ENCODE assay signal across 1 cellular context in genomic region chr1:28926629-28927441, GRCh38.
A peak's percentile ranks its signal among the peaks of the same experiment; 100 is the strongest.
TF ChIP-seq lines count a peak whose summit lies in the region.

No MANE protein-coding gene starts in this region.

TF ChIP-seq in K562, 482 proteins besides CTCF, POLR2A, EP300 and RAD21 (continued from another document and continues in another):
- peak; percentile 96 for TF ChIP-seq CHAMP1 (IDR thresholded peaks at IDR 0.05)
- peak; percentile 90 for TF ChIP-seq RAD51 (IDR thresholded peaks at IDR 0.05; ENCODE audit: borderline replicate concordance, low read depth)
- TF ChIP-seq ATF6 (CRISPR knock-in tag; IDR thresholded peaks at IDR 0.05) = no peak
- TF ChIP-seq DACH1 (IDR thresholded peaks at IDR 0.05; ENCODE audit: partially characterized antibody) = peak; percentile 20
- TF ChIP-seq ZNF140 (CRISPR knock-in tag; IDR thresholded peaks at IDR 0.05) = no peak
- TF ChIP-seq RBBP5 (IDR thresholded peaks at IDR 0.05; ENCODE audit: borderline replicate concordance, insufficient read depth, low read length, poor library complexity, severe bottlenecking) = peak; percentile 36
- TF ChIP-seq, protein P1, sequence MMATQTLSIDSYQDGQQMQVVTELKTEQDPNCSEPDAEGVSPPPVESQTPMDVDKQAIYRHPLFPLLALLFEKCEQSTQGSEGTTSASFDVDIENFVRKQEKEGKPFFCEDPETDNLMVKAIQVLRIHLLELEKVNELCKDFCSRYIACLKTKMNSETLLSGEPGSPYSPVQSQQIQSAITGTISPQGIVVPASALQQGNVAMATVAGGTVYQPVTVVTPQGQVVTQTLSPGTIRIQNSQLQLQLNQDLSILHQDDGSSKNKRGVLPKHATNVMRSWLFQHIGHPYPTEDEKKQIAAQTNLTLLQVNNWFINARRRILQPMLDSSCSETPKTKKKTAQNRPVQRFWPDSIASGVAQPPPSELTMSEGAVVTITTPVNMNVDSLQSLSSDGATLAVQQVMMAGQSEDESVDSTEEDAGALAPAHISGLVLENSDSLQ (IDR thresholded peaks at IDR 0.05) = peak; percentile 79
- 0 out of 2 replicates have a peak, but pooled peaks have one; percentile 28 for TF ChIP-seq TEAD2 (tag; IDR thresholded peaks at IDR 0.05)
- peak; percentile 99 for TF ChIP-seq ARID1B (IDR thresholded peaks at IDR 0.05)
- no peak for TF ChIP-seq GTF2E2 (tag; IDR thresholded peaks at IDR 0.05)
- TF ChIP-seq SRF (CRISPR knock-in tag; IDR thresholded peaks at IDR 0.05) = no peak
- no peak for TF ChIP-seq ZNF507 (tag; conservative IDR thresholded peaks at IDR 0.05)
- TF ChIP-seq FOXM1 (IDR thresholded peaks at IDR 0.05; ENCODE audit: low read depth) = peak; percentile 95
- no peak for TF ChIP-seq FOXM1 (CRISPR knock-in tag; IDR thresholded peaks at IDR 0.05; ENCODE audit: low read depth)
- TF ChIP-seq PRPF4 (IDR thresholded peaks at IDR 0.05; ENCODE audit: insufficient read depth, low read depth, low read length, poor library complexity, severe bottlenecking) = no peak
- no peak for TF ChIP-seq ELK3 (CRISPR knock-in tag; IDR thresholded peaks at IDR 0.05)
- TF ChIP-seq KAT8 (IDR thresholded peaks at IDR 0.05; ENCODE audit: low read depth) = no peak
- no peak; the same call in 1 of the 2 replicates for TF ChIP-seq MYBL2 (IDR thresholded peaks at IDR 0.05; ENCODE audit: low read depth)
- TF ChIP-seq MYBL2 (CRISPR knock-in tag; IDR thresholded peaks at IDR 0.05; ENCODE audit: borderline replicate concordance) = no peak
- TF ChIP-seq CREB1 (IDR thresholded peaks at IDR 0.05) = 0 out of 2 replicates have a peak, but pooled peaks have one; percentile 10
- no peak for TF ChIP-seq CREB1 (CRISPR knock-in tag; IDR thresholded peaks at IDR 0.05)
- no peak for TF ChIP-seq HMG20B (CRISPR knock-in tag; IDR thresholded peaks at IDR 0.05)
- no peak for TF ChIP-seq ZBTB5 (IDR thresholded peaks at IDR 0.05)
- peak; percentile 34; the same call in 1 of the 2 replicates for TF ChIP-seq DMBX1 (CRISPR knock-in tag; IDR thresholded peaks at IDR 0.05; ENCODE audit: borderline replicate concordance)
- TF ChIP-seq, protein P2, sequence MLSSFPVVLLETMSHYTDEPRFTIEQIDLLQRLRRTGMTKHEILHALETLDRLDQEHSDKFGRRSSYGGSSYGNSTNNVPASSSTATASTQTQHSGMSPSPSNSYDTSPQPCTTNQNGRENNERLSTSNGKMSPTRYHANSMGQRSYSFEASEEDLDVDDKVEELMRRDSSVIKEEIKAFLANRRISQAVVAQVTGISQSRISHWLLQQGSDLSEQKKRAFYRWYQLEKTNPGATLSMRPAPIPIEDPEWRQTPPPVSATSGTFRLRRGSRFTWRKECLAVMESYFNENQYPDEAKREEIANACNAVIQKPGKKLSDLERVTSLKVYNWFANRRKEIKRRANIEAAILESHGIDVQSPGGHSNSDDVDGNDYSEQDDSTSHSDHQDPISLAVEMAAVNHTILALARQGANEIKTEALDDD (IDR thresholded peaks at IDR 0.05) = 0 out of 2 replicates have a peak, but pooled peaks have one; percentile 9
- no peak for TF ChIP-seq HNRNPUL1 (IDR thresholded peaks at IDR 0.05; ENCODE audit: low read length)
- no peak for TF ChIP-seq ZNF165 (CRISPR knock-in tag; IDR thresholded peaks at IDR 0.05; ENCODE audit: borderline replicate concordance)
- no peak for TF ChIP-seq KDM5B (IDR thresholded peaks at IDR 0.05; ENCODE audit: insufficient replicate concordance, low read depth, low read length)
- peak; percentile 98 for TF ChIP-seq DPF2 (IDR thresholded peaks at IDR 0.05)
- no peak; the same call in 1 of the 2 replicates for TF ChIP-seq ZNF239 (CRISPR knock-in tag; IDR thresholded peaks at IDR 0.05)
- TF ChIP-seq SREBF1 (IDR thresholded peaks at IDR 0.05; ENCODE audit: borderline replicate concordance, low read depth, low read length) = no peak
- TF ChIP-seq, protein P3, sequence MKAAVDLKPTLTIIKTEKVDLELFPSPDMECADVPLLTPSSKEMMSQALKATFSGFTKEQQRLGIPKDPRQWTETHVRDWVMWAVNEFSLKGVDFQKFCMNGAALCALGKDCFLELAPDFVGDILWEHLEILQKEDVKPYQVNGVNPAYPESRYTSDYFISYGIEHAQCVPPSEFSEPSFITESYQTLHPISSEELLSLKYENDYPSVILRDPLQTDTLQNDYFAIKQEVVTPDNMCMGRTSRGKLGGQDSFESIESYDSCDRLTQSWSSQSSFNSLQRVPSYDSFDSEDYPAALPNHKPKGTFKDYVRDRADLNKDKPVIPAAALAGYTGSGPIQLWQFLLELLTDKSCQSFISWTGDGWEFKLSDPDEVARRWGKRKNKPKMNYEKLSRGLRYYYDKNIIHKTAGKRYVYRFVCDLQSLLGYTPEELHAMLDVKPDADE (conservative IDR thresholded peaks at IDR 0.05; ENCODE audit: control insufficient read depth, low read depth, low read length) = no peak
- 0 out of 2 replicates have a peak, but pooled peaks have one; percentile 51 for TF ChIP-seq HLTF (IDR thresholded peaks at IDR 0.05)
- TF ChIP-seq, protein P4, sequence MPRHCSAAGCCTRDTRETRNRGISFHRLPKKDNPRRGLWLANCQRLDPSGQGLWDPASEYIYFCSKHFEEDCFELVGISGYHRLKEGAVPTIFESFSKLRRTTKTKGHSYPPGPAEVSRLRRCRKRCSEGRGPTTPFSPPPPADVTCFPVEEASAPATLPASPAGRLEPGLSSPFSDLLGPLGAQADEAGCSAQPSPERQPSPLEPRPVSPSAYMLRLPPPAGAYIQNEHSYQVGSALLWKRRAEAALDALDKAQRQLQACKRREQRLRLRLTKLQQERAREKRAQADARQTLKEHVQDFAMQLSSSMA (CRISPR knock-in tag; IDR thresholded peaks at IDR 0.05) = no peak
- TF ChIP-seq ELF2 (CRISPR knock-in tag; IDR thresholded peaks at IDR 0.05) = peak; percentile 87
- no peak for TF ChIP-seq ZFP30 (CRISPR knock-in tag; IDR thresholded peaks at IDR 0.05; ENCODE audit: borderline replicate concordance)
- TF ChIP-seq EZH2 (IDR thresholded peaks at IDR 0.05; ENCODE audit: borderline replicate concordance, low read depth, low read length) = no peak
- no peak for TF ChIP-seq YBX1 (IDR thresholded peaks at IDR 0.05)
- no peak for TF ChIP-seq FOS (IDR thresholded peaks at IDR 0.05; ENCODE audit: extremely low read depth, insufficient read length)
- TF ChIP-seq ZNF124 (CRISPR knock-in tag; IDR thresholded peaks at IDR 0.05) = no peak
- peak; percentile 72 for TF ChIP-seq BRD9 (IDR thresholded peaks at IDR 0.05; ENCODE audit: low read depth, partially characterized antibody)
- TF ChIP-seq KDM4B (IDR thresholded peaks at IDR 0.05; ENCODE audit: borderline replicate concordance in 2 of 2, low read depth in 1 of 2) = peak in 1 of 2 experiments; percentile 43; a peak in 1 of 4 replicates
- TF ChIP-seq STAT5A (IDR thresholded peaks at IDR 0.05; ENCODE audit: borderline replicate concordance, low read length) = peak; percentile 85
- TF ChIP-seq FOXP4 (CRISPR knock-in tag; IDR thresholded peaks at IDR 0.05; ENCODE audit: borderline replicate concordance) = peak; percentile 89; the same call in 1 of the 2 replicates
- TF ChIP-seq DDX20 (tag; IDR thresholded peaks at IDR 0.05; ENCODE audit: low read depth) = peak; percentile 7; the same call in 1 of the 2 replicates
- TF ChIP-seq ADNP (tag; IDR thresholded peaks at IDR 0.05) = peak; percentile 84
- peak; percentile 96 for TF ChIP-seq TEAD4 (IDR thresholded peaks at IDR 0.05; ENCODE audit: low read length)
- TF ChIP-seq TEAD4 (CRISPR knock-in tag; IDR thresholded peaks at IDR 0.05; ENCODE audit: borderline replicate concordance) = no peak
